1 cellular context compared by ENCODE assay signal in genomic region chr20:45374101-45374467, GRCh38.
A peak's percentile ranks its signal among the peaks of the same experiment; 100 is the strongest.
TF ChIP-seq lines count a peak whose summit lies in the region.

No MANE protein-coding gene starts in this region.

TF ChIP-seq in H1, 55 proteins besides CTCF, POLR2A, EP300 and RAD21:
- peak; percentile 67; the same call in 1 of the 2 replicates for TF ChIP-seq KDM1A (IDR thresholded peaks at IDR 0.05; ENCODE audit: borderline replicate concordance, low read length)
- TF ChIP-seq TAF7 (optimal IDR thresholded peaks at IDR 0.05; ENCODE audit: borderline replicate concordance, low read depth, low read length) = no peak
- TF ChIP-seq JUND (IDR thresholded peaks at IDR 0.05; ENCODE audit: low read length) = 0 out of 2 replicates have a peak, but pooled peaks have one; percentile 4
